2 cellular contexts compared by ENCODE assay signal in genomic region chr2:241545113-241545512, GRCh38.
A peak's percentile ranks its signal among the peaks of the same experiment; 100 is the strongest.
TF ChIP-seq lines count a peak whose summit lies in the region.

No MANE protein-coding gene starts in this region.

TF ChIP-seq in IMR-90, 13 proteins besides CTCF, POLR2A, EP300 and RAD21:
- TF ChIP-seq BHLHE40 (IDR thresholded peaks at IDR 0.05; ENCODE audit: low read depth, low read length) (no peak), CHD1 (IDR thresholded peaks at IDR 0.05; ENCODE audit: low read depth, low read length) (no peak), MAFK (IDR thresholded peaks at IDR 0.05; ENCODE audit: low read depth, low read length) (peak; percentile 2; the same call in 1 of the 2 replicates), RFX5 (IDR thresholded peaks at IDR 0.05; ENCODE audit: low read depth, low read length) (no peak), MAZ (IDR thresholded peaks at IDR 0.05; ENCODE audit: borderline replicate concordance, low read depth, low read length) (0 out of 2 replicates have a peak, but pooled peaks have one; percentile 57)
TF ChIP-seq in IMR-90: peak in this region for 2.

TF ChIP-seq in SK-N-SH, 30 proteins besides CTCF, POLR2A, EP300 and RAD21:
- TF ChIP-seq TCF12 (IDR thresholded peaks at IDR 0.05): no peak
- TF ChIP-seq POLR2AphosphoS5 (IDR thresholded peaks at IDR 0.05; ENCODE audit: low read depth, low read length): no peak
- no peak for TF ChIP-seq MEF2A (IDR thresholded peaks at IDR 0.05; ENCODE audit: borderline replicate concordance, low read depth)
- no peak for TF ChIP-seq TEAD4 (IDR thresholded peaks at IDR 0.05; ENCODE audit: borderline replicate concordance, insufficient read depth)
- TF ChIP-seq ZBTB33 (IDR thresholded peaks at IDR 0.05; ENCODE audit: borderline replicate concordance, low read depth): no peak
- TF ChIP-seq RFX5 (IDR thresholded peaks at IDR 0.05; ENCODE audit: low read length): no peak
- TF ChIP-seq USF1 (IDR thresholded peaks at IDR 0.05; ENCODE audit: borderline replicate concordance, low read depth): no peak
- TF ChIP-seq YY1 (IDR thresholded peaks at IDR 0.05; ENCODE audit: low read depth): no peak
- no peak for TF ChIP-seq FOXJ3 (CRISPR knock-in tag; IDR thresholded peaks at IDR 0.05)
- TF ChIP-seq PBX3 (IDR thresholded peaks at IDR 0.05): no peak
- no peak for TF ChIP-seq USF2 (IDR thresholded peaks at IDR 0.05; ENCODE audit: borderline replicate concordance, low read depth, low read length)
- no peak for TF ChIP-seq REST (IDR thresholded peaks at IDR 0.05; ENCODE audit: low read depth, low read length)
- TF ChIP-seq MXI1 (IDR thresholded peaks at IDR 0.05; ENCODE audit: low read depth, low read length): no peak
- no peak for TF ChIP-seq NFIC (IDR thresholded peaks at IDR 0.05; ENCODE audit: borderline replicate concordance)
- no peak for TF ChIP-seq SIN3A (IDR thresholded peaks at IDR 0.05; ENCODE audit: borderline replicate concordance, low read depth, low read length)
- TF ChIP-seq GABPA (IDR thresholded peaks at IDR 0.05; ENCODE audit: low read depth): no peak
- TF ChIP-seq TAF1 (IDR thresholded peaks at IDR 0.05; ENCODE audit: borderline replicate concordance, low read depth, low read length): no peak
- TF ChIP-seq SMC3 (IDR thresholded peaks at IDR 0.05; ENCODE audit: low read depth, low read length): no peak
- TF ChIP-seq JUND (IDR thresholded peaks at IDR 0.05): no peak
